ENCODE assay signal across 21 cellular contexts in the genomic region with DNA sequence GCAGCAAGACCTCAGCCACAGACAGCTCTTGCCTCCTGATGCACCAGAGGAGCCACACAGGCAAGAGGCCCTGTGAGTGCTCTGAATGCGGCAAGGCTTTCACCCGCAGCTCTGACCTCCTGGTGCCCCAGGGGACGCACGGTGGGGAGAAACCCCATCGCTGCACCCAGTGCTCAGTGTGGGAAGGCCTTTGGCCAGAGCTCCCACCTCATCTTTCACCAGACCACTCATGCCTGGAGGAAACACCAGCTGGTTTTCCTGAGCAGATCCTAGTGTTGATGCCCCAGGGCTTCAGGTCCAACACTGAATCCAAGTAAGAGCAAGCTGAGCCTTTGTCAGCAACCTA. TPM values are rescaled to one million over a fixed set of nuclear protein-coding genes. Genes with fewer than 3 reads are reported as not detected.
A peak's percentile ranks its signal among the peaks of the same experiment; 100 is the strongest.
DNase-seq lines count a peak whose midpoint lies in the region; ATAC-seq, FAIRE-seq and TF ChIP-seq lines count a peak whose summit lies in the region.
"Had no signal": no experiment of that assay in that cellular context is flagged by ENCODE, and none has a peak within 500 bp of the region (broad histone marks: within the 10 kb centered on the region; RNA-seq: fewer than 3 reads in every experiment).

No MANE protein-coding gene starts in this region.

- no peak overlapping the region for H2AFZ ChIP-seq in GM12878 (ENCODE audit: control insufficient read depth, low read depth, low read length)

- in situ Hi-C loops in GM12878 (cut with MboI): no loop called here

- FAIRE-seq in GM12878 (lab: Jason Lieb, UNC): no peak
- FAIRE-seq: A549 had no signal

- POLR2A ChIA-PET in GM12878 (lab: Charles Lee): no interaction called here

- TF ChIP-seq POLR2A in GM12878 (IDR thresholded peaks at IDR 0.05; ENCODE audit: low read depth, low read length): no peak

- H3K4me3 ChIP-seq in GM12878: no peak overlapping the region
- H3K4me3 ChIP-seq: A549, BLaER1 had no signal

- no peaks in the 10 kb centered on the region for H3K36me3 ChIP-seq in GM12878 (ENCODE audit: control insufficient read depth in 2 of 2, insufficient read depth in 2 of 2, low read length in 1 of 2)
- H3K36me3 ChIP-seq: BLaER1 had no signal

- no peaks in the 10 kb centered on the region for H3K79me2 ChIP-seq in GM12878 (ENCODE audit: control insufficient read depth, insufficient read depth, low read length)

- CTCF ChIA-PET in GM12878 (lab: Yijun Ruan, JAX): interaction anchor here (1.5 to 1.9 kb wide), 2 partner anchors 20 to 30 kb away, joined by 5 to 8 read pairs; no protein-coding TSS in a partner anchor

- no peaks in the 10 kb centered on the region; a peak in 1 of 4 replicates for H3K27me3 ChIP-seq in GM12878 (replicated peaks in 1 of 2; ENCODE audit: control insufficient read depth in 2 of 2, insufficient read depth in 2 of 2, low read length in 1 of 2)
- H3K27me3 ChIP-seq: BLaER1 had no signal

- no peak for TF ChIP-seq RAD21 in GM12878 (IDR thresholded peaks at IDR 0.05; ENCODE audit: insufficient read depth, low read depth, low read length)

- H3K9ac ChIP-seq in GM12878 (ENCODE audit: control insufficient read depth, insufficient read depth, low read length): no peak overlapping the region
- H3K9ac ChIP-seq: BLaER1 had no signal

- 29% methylated on average over 5 of the region's 5 CpGs for WGBS in GM12878 (ENCODE audit: insufficient coverage, insufficient replicate concordance, low lambda C conversion rate, missing lambda C conversion rate)

- no peak overlapping the region for H3K4me2 ChIP-seq in GM12878 (ENCODE audit: control insufficient read depth, insufficient read depth)
- H3K4me2 ChIP-seq: A549 had no signal

- no peak overlapping the region for H3K27ac ChIP-seq in GM12878 (ENCODE audit: control insufficient read depth, insufficient read depth)
- H3K27ac ChIP-seq: 22Rv1, A549, BLaER1 had no signal

- BruUV-seq in GM12878 (replicated peaks; lab: Mats Ljungman, UMichigan): no TSS peak

- TF ChIP-seq EP300 in GM12878 (IDR thresholded peaks at IDR 0.05; ENCODE audit: borderline replicate concordance in 1 of 2, control insufficient read depth in 1 of 2, low read depth in 2 of 2, low read length in 2 of 2): no peak

- intact Hi-C loops in GM12878 (cut with micrococcal nuclease; ENCODE audit: unreplicated experiment): no loop called here

- H4K20me1 ChIP-seq in GM12878 (ENCODE audit: control insufficient read depth, insufficient read depth): no peaks in the 10 kb centered on the region
- H4K20me1 ChIP-seq: BLaER1 had no signal

- DNase-seq in NCI-H1417 (lab: John Stamatoyannopoulos, UW): peak in 2 of 3 experiments; percentile 79 to 87
- DNase-seq in NCI-H1417 treated with DMSO at 0.1 percent for 48 hours (lab: John Stamatoyannopoulos, UW): no peak
- peak; percentile 80 for DNase-seq in NCI-H146 treated with DMSO at 0.1 percent for 48 hours (lab: John Stamatoyannopoulos, UW; ENCODE audit: unreplicated experiment)
- DNase-seq in GM12878 (ENCODE audit: low read depth, low spot score): no peak
- DNase-seq in retina: peak; percentile 29
- no peak for DNase-seq in activated naive CD4-positive, alpha-beta T cell treated with anti-CD3 and anti-CD28 coated beads, Interleukin-2, amount 50 U/mL, for 16 hours
- DNase-seq: AML-193; CD8-positive, alpha-beta T cell; DMS 273 treated with DMSO at 0.1 percent for 48 hours; DMS53; DND-41; EL; GOT3; H7; HFFc6 had no signal

- RAD21 ChIA-PET in GM12878 (lab: Charles Lee; ENCODE audit: unreplicated experiment): interaction anchor here (0.7 to 1.4 kb wide), 2 partner anchors 30 to 36 kb away, joined by 3 read pairs; no protein-coding TSS in a partner anchor

- H3K4me1 ChIP-seq in GM12878 (ENCODE audit: control insufficient read depth, insufficient read depth, low read length): 0 out of 2 replicates have a peak, but pooled peaks cover 3% of the 10 kb centered on the region
- H3K4me1 ChIP-seq: A549 had no signal

- SMC1A ChIA-PET in GM12878 (lab: Charles Lee; ENCODE audit: uncharacterized antibody, unreplicated experiment): no interaction called here

- peaks cover 4% of the 10 kb centered on the region; the same call in 1 of the 3 replicates for H3K9me3 ChIP-seq in GM12878 (replicated peaks; ENCODE audit: control insufficient read depth, insufficient read depth, low read length)

- TF ChIP-seq CTCF in GM12878 (IDR thresholded peaks at IDR 0.05 in 2 of 3, conservative IDR thresholded peaks at IDR 0.05 in 1 of 3; ENCODE audit: control insufficient read depth in 2 of 3, extremely low read depth in 1 of 3, insufficient read depth in 1 of 3, low read depth in 3 of 3, low read length in 3 of 3): no peak

- ATAC-seq in GM12878: no peak; the same call in 2 of the 3 replicates
- no peak for ATAC-seq in HG03469 (IDR thresholded peaks at IDR 0.05; ENCODE audit: unreplicated experiment)
- ATAC-seq in HG03045 (IDR thresholded peaks at IDR 0.05; ENCODE audit: unreplicated experiment): no peak
- ATAC-seq: A549; CD8-positive, alpha-beta T cell; HCT116 had no signal

TF ChIP-seq in GM12878, 131 proteins besides CTCF, POLR2A, EP300 and RAD21:
- TF ChIP-seq, protein P1, sequence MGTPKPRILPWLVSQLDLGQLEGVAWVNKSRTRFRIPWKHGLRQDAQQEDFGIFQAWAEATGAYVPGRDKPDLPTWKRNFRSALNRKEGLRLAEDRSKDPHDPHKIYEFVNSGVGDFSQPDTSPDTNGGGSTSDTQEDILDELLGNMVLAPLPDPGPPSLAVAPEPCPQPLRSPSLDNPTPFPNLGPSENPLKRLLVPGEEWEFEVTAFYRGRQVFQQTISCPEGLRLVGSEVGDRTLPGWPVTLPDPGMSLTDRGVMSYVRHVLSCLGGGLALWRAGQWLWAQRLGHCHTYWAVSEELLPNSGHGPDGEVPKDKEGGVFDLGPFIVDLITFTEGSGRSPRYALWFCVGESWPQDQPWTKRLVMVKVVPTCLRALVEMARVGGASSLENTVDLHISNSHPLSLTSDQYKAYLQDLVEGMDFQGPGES (IDR thresholded peaks at IDR 0.05): no peak
- no peak for TF ChIP-seq RB1 (IDR thresholded peaks at IDR 0.05; ENCODE audit: borderline replicate concordance)
- TF ChIP-seq PAX5 (IDR thresholded peaks at IDR 0.05; ENCODE audit: borderline replicate concordance, low read depth, low read length): 0 out of 2 replicates have a peak, but pooled peaks have one; percentile 33
- peak; percentile 48; the same call in 1 of the 2 replicates for TF ChIP-seq NR2F1 (conservative IDR thresholded peaks at IDR 0.05)
- no peak for TF ChIP-seq NR2C2 (IDR thresholded peaks at IDR 0.05; ENCODE audit: borderline replicate concordance, control insufficient read depth, insufficient read length, low read depth)
- TF ChIP-seq MEF2B (IDR thresholded peaks at IDR 0.05; ENCODE audit: partially characterized antibody, poor library complexity, severe bottlenecking): peak; percentile 61
- TF ChIP-seq BHLHE40 (IDR thresholded peaks at IDR 0.05; ENCODE audit: borderline replicate concordance in 1 of 2, low read depth in 2 of 2, low read length in 1 of 2): 0 out of 4 replicates have a peak, but pooled peaks of 1 of the 2 experiments have one; percentile 8

RNA-seq across cellular contexts. Expression of a gene that starts 37.0 kb away (rescaled TPM):
- 38.7 and 39.4 TPM in 2 replicates for total RNA-seq in GM12878 (2013; cell fraction: nucleolus; rRNA removed)
- total RNA-seq in GM12878 (2014; rRNA removed) (70.1 and 78.4 TPM in 2 replicates), GM12878 (2014; rRNA removed; fragmentation: Illumina TruSeq; extraction: Trizol) (93.8 and 95.6 TPM in 2 replicates), GM12878 (2021) (67.1 and 70.1 TPM in 2 replicates)
- 34.8 TPM for polyA plus RNA-seq in GM12878 (2011; ENCODE audit: low read depth)
- polyA plus RNA-seq in GM12878 (2011; rRNA removed) (97.8 and 113 TPM in 2 replicates), GM12878 (2014; fragmentation: Illumina TruSeq; extraction: Trizol) (91.0 and 107 TPM in 2 replicates), GM12878 (2014; fragmentation: Nextera tagmentation; extraction: Ambion mirVana) (10 to 100 TPM; 59.7 to 69.6 TPM), GM12878 (2014; rRNA removed) (59.1 and 63.7 TPM in 2 replicates), GM12878 (2016; fragmentation: Nextera tagmentation; extraction: Ambion mirVana) (10 to 100 TPM; 81.1 to 83.3 TPM)
- polyA plus RNA-seq in GM12878 (2011; cell fraction: cytosol; rRNA removed): 48.1 and 49.2 TPM in 2 replicates
- polyA plus RNA-seq in GM12878 (2011; cell fraction: nucleus; rRNA removed): 50.1 and 62.5 TPM in 2 replicates
- 37.5 and 48.6 TPM in 2 replicates for polyA plus RNA-seq in GM12878 (2012)
- polyA minus RNA-seq in GM12878 (2011; rRNA and poly(A)+ RNA removed): 48.8 and 64.7 TPM in 2 replicates
- 24.5 and 29.9 TPM in 2 replicates for polyA minus RNA-seq in GM12878 (2011; cell fraction: cytosol; rRNA and poly(A)+ RNA removed)
- 13.7 and 23.0 TPM in 2 replicates for polyA minus RNA-seq in GM12878 (2011; cell fraction: nucleus; rRNA and poly(A)+ RNA removed)

Comparison
In these comparisons a context has a peak if more than half of its experiments do, and no peak if none do; other contexts are left out.
1. DNase-seq: peak in NCI-H1417 (2 of 3), NCI-H146 treated with DMSO at 0.1 percent for 48 hours (single experiment) and retina (single experiment); none in NCI-H1417 treated with DMSO at 0.1 percent for 48 hours (single experiment), GM12878 (single experiment) and activated naive CD4-positive, alpha-beta T cell treated with anti-CD3 and anti-CD28 coated beads, Interleukin-2, amount 50 U/mL, for 16 hours (single experiment).